Comparison of ENCODE assay signal across 10 cellular contexts in genomic region chr17:61809816-61810392, GRCh38. TPM values are rescaled to one million over a fixed set of nuclear protein-coding genes. Genes with fewer than 3 reads are reported as not detected.
DNase-seq lines count a peak whose midpoint lies in the region; ATAC-seq, FAIRE-seq and TF ChIP-seq lines count a peak whose summit lies in the region.
"Had no signal": no experiment of that assay in that cellular context is flagged by ENCODE, and none has a peak within 500 bp of the region (broad histone marks: within the 10 kb centered on the region; RNA-seq: fewer than 3 reads in every experiment).

No MANE protein-coding gene starts in this region.

- H3K36me3 Mint-ChIP-seq in activated CD4-positive, alpha-beta T cell treated with anti-CD3 and anti-CD28 coated beads, Interleukin-2, amount 10 ng/mL, durations not matched to agents 7 days and 5 days (ENCODE audit: low read depth) = peaks cover 19% of the 10 kb centered on the region

- H4K20me1 ChIP-seq in HepG2 (ENCODE audit: insufficient read depth, low read length) = no peaks in the 10 kb centered on the region

- intact Hi-C loops in HepG2 (cut with micrococcal nuclease; ENCODE audit: unreplicated experiment) = no loop called here
- intact Hi-C loops in right lobe of liver (cut with DNase I) = no loop called here

- no peak overlapping the region for H3K4me2 ChIP-seq in HepG2 (ENCODE audit: low read depth, low read length)

- no peaks in the 10 kb centered on the region for H3K9me3 ChIP-seq in HepG2 (ENCODE audit: low read length)
- H3K9me3 ChIP-seq in right lobe of liver = no peaks in the 10 kb centered on the region
- H3K9me3 ChIP-seq: heart left ventricle had no signal

- TF ChIP-seq POLR2A in HepG2 (IDR thresholded peaks at IDR 0.05; ENCODE audit: insufficient read depth in 1 of 2, low read depth in 2 of 2, low read length in 2 of 2) = no peak
- no peak for TF ChIP-seq POLR2A in right lobe of liver (IDR thresholded peaks at IDR 0.05)

- TF ChIP-seq CTCF in HepG2 (CRISPR knock-in tag; IDR thresholded peaks at IDR 0.05) (no peak), right lobe of liver (IDR thresholded peaks at IDR 0.05) (no peak), epithelial cell of esophagus (IDR thresholded peaks at IDR 0.05; ENCODE audit: insufficient read depth, low read depth, low read length, missing control alignments) (no peak)

- FAIRE-seq in HepG2 (lab: Jason Lieb, UNC) = no peak

- H3K27me3 ChIP-seq in HepG2 (ENCODE audit: control insufficient read depth in 1 of 2, insufficient read depth in 2 of 2, low read length in 2 of 2) (no peaks in the 10 kb centered on the region), right lobe of liver (no peaks in the 10 kb centered on the region)
- H3K27me3 ChIP-seq: heart left ventricle had no signal

- no peak for TF ChIP-seq EP300 in HepG2 (IDR thresholded peaks at IDR 0.05; ENCODE audit: low read depth in 2 of 2, low read length in 2 of 2)
- no peak for TF ChIP-seq EP300 in HepG2 (CRISPR knock-in tag; IDR thresholded peaks at IDR 0.05; ENCODE audit: borderline replicate concordance)

- no peak for DNase-seq in HepG2 (ENCODE audit: low spot score)
- DNase-seq in right lobe of liver = no peak
- DNase-seq in NCI-H510A (lab: John Stamatoyannopoulos, UW) = peak; percentile 9
- DNase-seq in epithelial cell of esophagus (ENCODE audit: low read depth) = peak; percentile 50
- no peak for DNase-seq in DMS114 treated with DMSO at 0.1 percent for 48 hours (lab: John Stamatoyannopoulos, UW; ENCODE audit: unreplicated experiment)
- DNase-seq in effector CD8-positive, alpha-beta T cell (lab: John Stamatoyannopoulos, UW) = no peak
- no peak for DNase-seq in activated CD4-positive, alpha-beta T cell treated with anti-CD3 and anti-CD28 coated beads, Interleukin-2, amount 10 ng/mL, durations not matched to agents 7 days and 5 days
- no peak for DNase-seq in G401 (ENCODE audit: low spot score)
- DNase-seq: heart left ventricle had no signal

- no peak for TF ChIP-seq RAD21 in HepG2 (CRISPR knock-in tag; IDR thresholded peaks at IDR 0.05)

- 98% methylated on average over 2 of the region's 2 CpGs for WGBS in HepG2 (ENCODE audit: low lambda C conversion rate)
- WGBS in right lobe of liver (ENCODE audit: insufficient coverage, low coverage, low lambda C conversion rate, missing lambda C conversion rate) = 32% methylated on average over 2 of the region's 2 CpGs

- no peaks in the 10 kb centered on the region for H3K9me3 Mint-ChIP-seq in activated CD4-positive, alpha-beta T cell treated with anti-CD3 and anti-CD28 coated beads, Interleukin-2, amount 10 ng/mL, durations not matched to agents 7 days and 5 days

- in situ Hi-C loops in HepG2 (cut with HindIII; ENCODE audit: extremely low pct_ligation_motif_present, low pct_unique_long_range_greater_than_20kb) = no loop called here
- in situ Hi-C loops in G401 (cut with HindIII; ENCODE audit: low sequenced_read_pairs) = no loop called here

- H3K27ac ChIP-seq in HepG2 (ENCODE audit: extremely low read length, insufficient read depth, low read length) (no peak overlapping the region), right lobe of liver (no peak overlapping the region)
- H3K27ac ChIP-seq: heart left ventricle had no signal

- no peaks in the 10 kb centered on the region for H3K27me3 Mint-ChIP-seq in activated CD4-positive, alpha-beta T cell treated with anti-CD3 and anti-CD28 coated beads, Interleukin-2, amount 10 ng/mL, durations not matched to agents 7 days and 5 days

- no TSS peak for BruUV-seq in HepG2 (replicated peaks; lab: Mats Ljungman, UMichigan)

- no peak overlapping the region for H3K4me3 Mint-ChIP-seq in activated CD4-positive, alpha-beta T cell treated with anti-CD3 and anti-CD28 coated beads, Interleukin-2, amount 10 ng/mL, durations not matched to agents 7 days and 5 days

- H3K4me1 ChIP-seq in HepG2 (ENCODE audit: insufficient read depth, low read length) (no peaks in the 10 kb centered on the region), right lobe of liver (no peaks in the 10 kb centered on the region)

- H3K36me3 ChIP-seq in HepG2 (replicated peaks in 1 of 2; ENCODE audit: control insufficient read depth in 1 of 2, insufficient read depth in 2 of 2, low read length in 2 of 2) (peaks cover 2 to 10% of the 10 kb centered on the region in 2 experiments; a peak in 3 of 5 replicates), right lobe of liver (no peaks in the 10 kb centered on the region)
- H3K36me3 ChIP-seq: heart left ventricle had no signal

- no peaks in the 10 kb centered on the region for H3K79me2 ChIP-seq in HepG2 (ENCODE audit: insufficient read depth, low read length)

- no peak overlapping the region for H3K27ac Mint-ChIP-seq in activated CD4-positive, alpha-beta T cell treated with anti-CD3 and anti-CD28 coated beads, Interleukin-2, amount 10 ng/mL, durations not matched to agents 7 days and 5 days

- H3K9ac ChIP-seq in HepG2 (ENCODE audit: insufficient read depth, low read depth, low read length) = no peak overlapping the region

- H3K4me1 Mint-ChIP-seq in activated CD4-positive, alpha-beta T cell treated with anti-CD3 and anti-CD28 coated beads, Interleukin-2, amount 10 ng/mL, durations not matched to agents 7 days and 5 days = peaks cover 3% of the 10 kb centered on the region

- no peak overlapping the region for H2AFZ ChIP-seq in HepG2 (ENCODE audit: low read length)

- POLR2A ChIA-PET in HepG2 (lab: Yijun Ruan, JAX) = no interaction called here
- POLR2A ChIA-PET in activated CD4-positive, alpha-beta T cell treated with anti-CD3 and anti-CD28 coated beads, Interleukin-2, amount 10 ng/mL, durations not matched to agents 7 days and 5 days (lab: Charles Lee) = no interaction called here

- no peak overlapping the region for H3K4me3 ChIP-seq in HepG2 (replicated peaks in 1 of 3; ENCODE audit: insufficient read depth in 1 of 3, low read depth in 2 of 3, low read length in 3 of 3)
- no peak overlapping the region for H3K4me3 ChIP-seq in right lobe of liver
- no peak overlapping the region for H3K4me3 ChIP-seq in epithelial cell of esophagus (ENCODE audit: low read length)
- H3K4me3 ChIP-seq: heart left ventricle had no signal

- no peak for ATAC-seq in HepG2
- ATAC-seq in right lobe of liver = no peak
- ATAC-seq: HCT116, heart left ventricle had no signal

- CTCF ChIA-PET in HepG2 (lab: Yijun Ruan, JAX; ENCODE audit: low intra/inter-chr PET ratio, low total read pairs) = no interaction called here
- CTCF ChIA-PET in activated CD4-positive, alpha-beta T cell treated with anti-CD3 and anti-CD28 coated beads, Interleukin-2, amount 10 ng/mL, durations not matched to agents 7 days and 5 days (lab: Charles Lee) = no interaction called here

TF ChIP-seq in HepG2, 621 proteins besides CTCF, POLR2A, EP300 and RAD21 (continues in another document):
- TF ChIP-seq, protein P1, sequence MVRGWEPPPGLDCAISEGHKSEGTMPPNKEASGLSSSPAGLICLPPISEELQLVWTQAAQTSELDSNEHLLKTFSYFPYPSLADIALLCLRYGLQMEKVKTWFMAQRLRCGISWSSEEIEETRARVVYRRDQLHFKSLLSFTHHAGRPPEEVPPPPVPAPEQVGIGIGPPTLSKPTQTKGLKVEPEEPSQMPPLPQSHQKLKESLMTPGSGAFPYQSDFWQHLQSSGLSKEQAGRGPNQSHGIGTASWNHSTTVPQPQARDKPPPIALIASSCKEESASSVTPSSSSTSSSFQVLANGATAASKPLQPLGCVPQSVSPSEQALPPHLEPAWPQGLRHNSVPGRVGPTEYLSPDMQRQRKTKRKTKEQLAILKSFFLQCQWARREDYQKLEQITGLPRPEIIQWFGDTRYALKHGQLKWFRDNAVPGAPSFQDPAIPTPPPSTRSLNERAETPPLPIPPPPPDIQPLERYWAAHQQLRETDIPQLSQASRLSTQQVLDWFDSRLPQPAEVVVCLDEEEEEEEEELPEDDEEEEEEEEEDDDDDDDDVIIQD (CRISPR knock-in tag; IDR thresholded peaks at IDR 0.05; ENCODE audit: low read depth) = 0 out of 2 replicates have a peak, but pooled peaks have one; percentile 22

RNA-seq across cellular contexts. Expression of gene BRIP1, which starts 53.4 kb away (rescaled TPM):
- total RNA-seq in HepG2 (2016; rRNA removed; fragmentation: Illumina TruSeq; extraction: Trizol) (27.7 and 33.5 TPM in 2 replicates), right lobe of liver (1 to 10 TPM; 1.0 to 1.6 (median 1.1) TPM)
- total RNA-seq in HepG2 (2016; cell fraction: cytosol; rRNA removed; fragmentation: Illumina TruSeq; extraction: Trizol; ENCODE audit: low read depth) = 37.5 and 47.7 TPM in 2 replicates
- total RNA-seq in HepG2 (2016; cell fraction: insoluble cytoplasmic fraction; rRNA removed; fragmentation: Illumina TruSeq; extraction: Trizol) = 24.9 and 32.6 TPM in 2 replicates
- total RNA-seq in HepG2 (2016; cell fraction: membrane; rRNA removed; fragmentation: Illumina TruSeq; extraction: Trizol) = 18.0 and 21.5 TPM in 2 replicates
- 40.9 and 44.0 TPM in 2 replicates for total RNA-seq in HepG2 (2016; cell fraction: nucleus; rRNA removed; fragmentation: Illumina TruSeq; extraction: Trizol)
- 2.2 and 3.8 TPM in 2 replicates for polyA plus RNA-seq in HepG2 (2011; rRNA removed)
- polyA plus RNA-seq in HepG2 (2011; cell fraction: cytosol; rRNA removed) = 1.1 and 1.5 TPM in 2 replicates
- 2.5 and 3.6 TPM in 2 replicates for polyA plus RNA-seq in HepG2 (2011; cell fraction: nucleus; rRNA removed)
- 1.9 and 4.6 TPM in 2 replicates for polyA plus RNA-seq in HepG2 (2012)
- polyA plus RNA-seq in HepG2 (2016; cell fraction: cytosol; fragmentation: Illumina TruSeq; extraction: Trizol; ENCODE audit: low read depth) = 0.62 TPM in 2 replicates
- 13.9 and 17.5 TPM in 2 replicates for polyA plus RNA-seq in HepG2 (2016; cell fraction: insoluble cytoplasmic fraction; fragmentation: Illumina TruSeq; extraction: Trizol; ENCODE audit: low read depth)
- polyA plus RNA-seq in HepG2 (2016; cell fraction: membrane; fragmentation: Illumina TruSeq; extraction: Trizol; ENCODE audit: low read depth) = 1.3 and 1.8 TPM in 2 replicates
- polyA plus RNA-seq in HepG2 (2016; cell fraction: nucleus; fragmentation: Illumina TruSeq; extraction: Trizol; ENCODE audit: insufficient read depth, low read depth) = 18.8 and 20.1 TPM in 2 replicates
- polyA minus RNA-seq in HepG2 (2011; rRNA and poly(A)+ RNA removed; ENCODE audit: low replicate concordance) = 13.9 and 17.2 TPM in 2 replicates
- 5.5 and 11.3 TPM in 2 replicates for polyA minus RNA-seq in HepG2 (2011; cell fraction: cytosol; rRNA and poly(A)+ RNA removed)
- 28.3 and 38.4 TPM in 2 replicates for polyA minus RNA-seq in HepG2 (2011; cell fraction: nucleus; rRNA and poly(A)+ RNA removed)
- total RNA-seq in activated CD4-positive, alpha-beta T cell treated with anti-CD3 and anti-CD28 coated beads, Interleukin-2, amount 10 ng/mL, durations not matched to agents 7 days and 5 days = 10 to 100 TPM; 24.3 to 28.7 TPM
- 8.1 and 15.2 TPM in 2 replicates for total RNA-seq in G401 (2014; rRNA removed; shearing (Covaris generic))

Comparison
In these comparisons a context has a peak if more than half of its experiments do, and no peak if none do; other contexts are left out.
1. DNase-seq: peak in NCI-H510A (single experiment) and epithelial cell of esophagus (single experiment); none in HepG2 (single experiment), right lobe of liver (0 of 3), DMS114 treated with DMSO at 0.1 percent for 48 hours (single experiment), effector CD8-positive, alpha-beta T cell (single experiment), activated CD4-positive, alpha-beta T cell treated with anti-CD3 and anti-CD28 coated beads, Interleukin-2, amount 10 ng/mL, durations not matched to agents 7 days and 5 days (single experiment) and G401 (single experiment).